9 cellular contexts compared by ENCODE assay signal in genomic region chr19:4557186-4557970, GRCh38. TPM values are rescaled to one million over a fixed set of nuclear protein-coding genes. Genes with fewer than 3 reads are reported as not detected.
DNase-seq lines count a peak whose midpoint lies in the region; ATAC-seq, FAIRE-seq and TF ChIP-seq lines count a peak whose summit lies in the region.
"Had no signal": no experiment of that assay in that cellular context is flagged by ENCODE, and none has a peak within 500 bp of the region (broad histone marks: within the 10 kb centered on the region; RNA-seq: fewer than 3 reads in every experiment).

No MANE protein-coding gene starts in this region.

- H3K27ac ChIP-seq in PC-9 (no peak overlapping the region), H1 (ENCODE audit: low read depth, low read length) (no peak overlapping the region)
- H3K27ac ChIP-seq: C4-2B had no signal

- WGBS in H1 (ENCODE audit: extremely low coverage in 1 of 2, insufficient coverage in 1 of 2, insufficient read length in 1 of 2, insufficient replicate concordance in 2 of 2, low coverage in 1 of 2, low lambda C conversion rate in 2 of 2, missing lambda C conversion rate in 1 of 2), 2 experiments, result 87% methylated on average over 26 of the region's 31 CpGs; no CpG with 5 or more reads in 1 of the 2 experiments

- H4K8ac ChIP-seq in H1 (ENCODE audit: extremely low read depth, insufficient read depth, low read length), result no peak overlapping the region

- intact Hi-C loops in Right ventricle myocardium inferior (cut with DNase I), result no loop called here
- intact Hi-C loops in Right ventricle myocardium superior (cut with DNase I), result no loop called here
- intact Hi-C loops in PC-9 (cut with micrococcal nuclease; ENCODE audit: unreplicated experiment), result no loop called here

- no peak overlapping the region for H4K5ac ChIP-seq in H1 (ENCODE audit: insufficient read length, low read depth, low read length)

- H2BK15ac ChIP-seq in H1 (ENCODE audit: low read length), result no peak overlapping the region

- H2AFZ ChIP-seq in PC-9 (no peak overlapping the region), H1 (ENCODE audit: low read length) (no peak overlapping the region)

- TF ChIP-seq RAD21 in H1 (IDR thresholded peaks at IDR 0.05 in 1 of 2, conservative IDR thresholded peaks at IDR 0.05 in 1 of 2; ENCODE audit: low read depth in 2 of 2, low read length in 2 of 2), result no peak; a peak in 1 of 4 replicates

- no peak overlapping the region for H3K14ac ChIP-seq in H1 (ENCODE audit: insufficient read length)

- POLR2A ChIA-PET in PC-9 (lab: Charles Lee; ENCODE audit: unreplicated experiment), result no interaction called here
- POLR2A ChIA-PET in H1 (lab: Charles Lee; ENCODE audit: partially characterized antibody), result no interaction called here

- H2BK12ac ChIP-seq in H1 (ENCODE audit: low read depth, low read length), result 0 out of 2 replicates have a peak overlapping the region, but pooled peaks have one; percentile 39

- no peak overlapping the region for H3K9ac ChIP-seq in H1 (replicated peaks in 1 of 4; ENCODE audit: extremely low read depth in 1 of 4, low read depth in 3 of 4, low read length in 3 of 4)

- H3K23me2 ChIP-seq in H1 (ENCODE audit: low read depth, low read length), result peaks cover 10% of the 10 kb centered on the region; the same call in 1 of the 2 replicates

- H3K36me3 ChIP-seq in PC-9 (ENCODE audit: low read depth) (no peaks in the 10 kb centered on the region), H1 (ENCODE audit: control insufficient read depth in 2 of 4, insufficient read depth in 4 of 4, low read length in 3 of 4) (peaks cover 9 to 30% (median 21%) of the 10 kb centered on the region in 4 experiments; a peak in 6 of 8 replicates)

- H2BK5ac ChIP-seq in H1 (ENCODE audit: low read depth, low read length), result no peak overlapping the region

- H3K4me1 ChIP-seq in PC-9 (replicated peaks; ENCODE audit: insufficient read depth) (no peaks in the 10 kb centered on the region), H1 (replicated peaks in 1 of 4; ENCODE audit: control insufficient read depth in 3 of 4, insufficient read depth in 4 of 4, low read length in 3 of 4) (peaks cover 0 to 7% (median 3%) of the 10 kb centered on the region in 4 experiments; a peak in 3 of 7 replicates)

- no peak overlapping the region for H2BK120ac ChIP-seq in H1 (replicated peaks; ENCODE audit: low read depth, low read length)

- H3K23ac ChIP-seq in H1 (ENCODE audit: insufficient read length), result no peak overlapping the region

- no peaks in the 10 kb centered on the region for H3K27me3 ChIP-seq in PC-9 (ENCODE audit: insufficient read depth, low read depth)
- no peaks in the 10 kb centered on the region for H3K27me3 ChIP-seq in H1 (replicated peaks in 1 of 4; ENCODE audit: control insufficient read depth in 3 of 4, extremely low read depth in 1 of 4, insufficient read depth in 3 of 4, low read length in 3 of 4)

- peak overlapping the region; percentile 42 for H3K4me2 ChIP-seq in PC-9
- H3K4me2 ChIP-seq in H1 (ENCODE audit: insufficient read depth in 1 of 2, low read depth in 2 of 2, low read length in 2 of 2), result no peak overlapping the region

- TF ChIP-seq CTCF in PC-9 (conservative IDR thresholded peaks at IDR 0.05), result no peak
- TF ChIP-seq CTCF in H1 (IDR thresholded peaks at IDR 0.05; ENCODE audit: control extremely low read depth in 1 of 3, insufficient read depth in 1 of 3, low read depth in 1 of 3, low read length in 3 of 3), result peak; percentile 54 to 59 (median 58)

- H3K79me2 ChIP-seq in PC-9 (ENCODE audit: low read depth), result no peaks in the 10 kb centered on the region
- no peaks in the 10 kb centered on the region for H3K79me2 ChIP-seq in H1 (ENCODE audit: control insufficient read depth in 1 of 2, insufficient read depth in 2 of 2, low read length in 2 of 2)

- H3K79me1 ChIP-seq in H1 (ENCODE audit: low read depth, low read length), result peaks cover 2% of the 10 kb centered on the region; the same call in 1 of the 2 replicates

- ATAC-seq in Right ventricle myocardium inferior, result no peak
- no peak for ATAC-seq in Right ventricle myocardium superior (ENCODE audit: poor library complexity)
- peak; percentile 62 for ATAC-seq in stimulated activated naive CD8-positive, alpha-beta T cell treated with anti-CD3 and anti-CD28 coated beads, Interleukin-15, amount 100 ng/mL, for 72 hours
- no peak for ATAC-seq in HG03139 (IDR thresholded peaks at IDR 0.05; ENCODE audit: unreplicated experiment)
- no peak for ATAC-seq in GM19463 (IDR thresholded peaks at IDR 0.05; ENCODE audit: unreplicated experiment)
- no peak for ATAC-seq in GM21360 (IDR thresholded peaks at IDR 0.05; ENCODE audit: unreplicated experiment)

- TF ChIP-seq EP300 in H1 (IDR thresholded peaks at IDR 0.05; ENCODE audit: borderline replicate concordance in 1 of 2, low read depth in 2 of 2, low read length in 2 of 2), result no peak

- no peak overlapping the region for H3K4ac ChIP-seq in H1 (replicated peaks; ENCODE audit: insufficient read length, low read depth, low read length)

- H2BK20ac ChIP-seq in H1 (ENCODE audit: low read length), result no peak overlapping the region

- no peaks in the 10 kb centered on the region for H3K9me2 ChIP-seq in PC-9 (ENCODE audit: insufficient read depth)

- BruUV-seq in PC-9 (replicated peaks; lab: Mats Ljungman, UMichigan), result no TSS peak

- peaks cover 9% of the 10 kb centered on the region for H3K27me3 Mint-ChIP-seq in stimulated activated naive CD8-positive, alpha-beta T cell treated with anti-CD3 and anti-CD28 coated beads, Interleukin-15, amount 100 ng/mL, for 72 hours

- H3K27ac Mint-ChIP-seq in stimulated activated naive CD8-positive, alpha-beta T cell treated with anti-CD3 and anti-CD28 coated beads, Interleukin-15, amount 100 ng/mL, for 72 hours, result no peak overlapping the region

- no peak overlapping the region for H2AK5ac ChIP-seq in H1 (ENCODE audit: low read depth, low read length)

- FAIRE-seq in H1 (lab: Jason Lieb, UNC), result no peak

- H3K18ac ChIP-seq in H1 (ENCODE audit: extremely low read depth, low read length), result peak overlapping the region; percentile 32; the same call in 1 of the 2 replicates

- no peak overlapping the region for H3K4me3 ChIP-seq in PC-9
- no peak overlapping the region for H3K4me3 ChIP-seq in H1 (ENCODE audit: extremely low read depth in 1 of 4, insufficient read depth in 2 of 4, low read depth in 3 of 4, low read length in 4 of 4)

- H3K9me3 ChIP-seq in PC-9 (ENCODE audit: insufficient read depth, low read depth), result no peaks in the 10 kb centered on the region
- H3K9me3 ChIP-seq in H1 (ENCODE audit: insufficient read depth in 2 of 2, low read depth in 1 of 2, low read length in 1 of 2), result no peaks in the 10 kb centered on the region

- CTCF ChIA-PET in PC-9 (lab: Charles Lee), result no interaction called here
- CTCF ChIA-PET in H1 (lab: Charles Lee; ENCODE audit: partially characterized antibody), result interaction anchor here (0.6 to 3.7 kb wide), 16 partner anchors 10 to 865 kb away, joined by 3 to 14 read pairs (median 4); partner anchors contain the start of gene PLIN5

- peaks cover 0 to 9% of the 10 kb centered on the region in 2 donors for H3K9me3 Mint-ChIP-seq in stimulated activated naive CD8-positive, alpha-beta T cell treated with anti-CD3 and anti-CD28 coated beads, Interleukin-15, amount 100 ng/mL, for 72 hours

- TF ChIP-seq POLR2A in H1 (IDR thresholded peaks at IDR 0.05; ENCODE audit: control extremely low read depth in 1 of 2, low read depth in 2 of 2, low read length in 2 of 2), result no peak

- H3F3A ChIP-seq in PC-9 (ENCODE audit: insufficient read depth, low read depth), result peaks cover 3% of the 10 kb centered on the region

- no peak overlapping the region for H3K4me3 Mint-ChIP-seq in stimulated activated naive CD8-positive, alpha-beta T cell treated with anti-CD3 and anti-CD28 coated beads, Interleukin-15, amount 100 ng/mL, for 72 hours

- H3K4me1 Mint-ChIP-seq in stimulated activated naive CD8-positive, alpha-beta T cell treated with anti-CD3 and anti-CD28 coated beads, Interleukin-15, amount 100 ng/mL, for 72 hours, result peaks cover 6% of the 10 kb centered on the region

- H4K20me1 ChIP-seq in PC-9 (ENCODE audit: insufficient read depth) (no peaks in the 10 kb centered on the region), H1 (replicated peaks in 1 of 2; ENCODE audit: control insufficient read depth in 1 of 2, insufficient read depth in 2 of 2, low read length in 2 of 2) (peaks cover 18 to 32% of the 10 kb centered on the region in 2 experiments)

- H3K56ac ChIP-seq in H1 (replicated peaks; ENCODE audit: insufficient read length, low read depth, low read length), result no peak overlapping the region

- DNase-seq in Right ventricle myocardium inferior (ENCODE audit: missing footprints) (peak; percentile 60), Right ventricle myocardium superior (no peak), PC-9 (peak in 1 of 2 experiments; percentile 28), H1 (ENCODE audit: low read depth in 1 of 2, low spot score in 2 of 2) (peak in 1 of 2 experiments; percentile 74)
- peak in 1 of 2 donors; percentile 41 for DNase-seq in stimulated activated naive CD8-positive, alpha-beta T cell treated with anti-CD3 and anti-CD28 coated beads, Interleukin-15, amount 100 ng/mL, for 72 hours

- H4K91ac ChIP-seq in H1 (replicated peaks; ENCODE audit: insufficient read length, low read length), result no peak overlapping the region

RNA-seq across cellular contexts. Expression of gene SEMA6B, which starts 2.1 kb away (rescaled TPM):
- 16.7 TPM for total RNA-seq in Right ventricle myocardium inferior
- 15.0 TPM for total RNA-seq in Right ventricle myocardium superior
- total RNA-seq in PC-9 (2021), result 3.3 and 5.0 TPM in 2 replicates
- total RNA-seq in H1 (2021; fragmentation: NEBNext Ultra II Directional; extraction: Animal tissue kit (Norgen Biotek cat#: 25700)), result 54.4 and 56.7 TPM in 2 replicates
- 31.3 and 54.9 TPM in 2 replicates for polyA plus RNA-seq in H1 (2011; rRNA removed)
- 41.1 TPM for polyA plus RNA-seq in H1 (2011; cell fraction: cytosol; rRNA removed)
- 64.3 TPM for polyA plus RNA-seq in H1 (2011; cell fraction: nucleus; rRNA removed)
- 24.6 to 51.9 TPM (median 43.4 TPM) in 4 replicates for polyA plus RNA-seq in H1 (2012, experiment 1 of 2)
- 38.5 TPM for polyA plus RNA-seq in H1 (2012, experiment 2 of 2)
- polyA plus RNA-seq in H1 (2013, experiment 1 of 2), result 38.5 TPM
- polyA plus RNA-seq in H1 (2013, experiment 2 of 2), result 37.7 TPM
- 36.8 and 59.4 TPM in 2 replicates for polyA minus RNA-seq in H1 (2011; rRNA and poly(A)+ RNA removed)
- polyA minus RNA-seq in H1 (2011; cell fraction: cytosol; rRNA and poly(A)+ RNA removed), result 49.0 TPM
- polyA minus RNA-seq in H1 (2011; cell fraction: nucleus; rRNA and poly(A)+ RNA removed), result 26.7 TPM

RNA-seq across cellular contexts. Expression of gene LRG1, which starts 17.5 kb away (rescaled TPM):
- total RNA-seq in Right ventricle myocardium inferior, result 0.73 TPM
- total RNA-seq in Right ventricle myocardium superior, result 0.22 TPM
- total RNA-seq in PC-9 (2021), result 22.0 and 25.6 TPM in 2 replicates
- 0.36 and 0.48 TPM in 2 replicates for total RNA-seq in H1 (2021; fragmentation: NEBNext Ultra II Directional; extraction: Animal tissue kit (Norgen Biotek cat#: 25700))
- 0.64 and 0.79 TPM in 2 replicates for polyA plus RNA-seq in H1 (2011; rRNA removed)
- 0.48 TPM for polyA plus RNA-seq in H1 (2011; cell fraction: cytosol; rRNA removed)
- 0.34 TPM for polyA plus RNA-seq in H1 (2011; cell fraction: nucleus; rRNA removed)
- polyA plus RNA-seq in H1 (2012, experiment 1 of 2), result 0.28 to 1.1 TPM (median 0.51 TPM) in 4 replicates
- 0.50 TPM for polyA plus RNA-seq in H1 (2012, experiment 2 of 2)
- polyA plus RNA-seq in H1 (2013, experiment 1 of 2), result 1.3 TPM
- polyA plus RNA-seq in H1 (2013, experiment 2 of 2), result 1.2 TPM
- 0.13 and 0.22 TPM in 2 replicates for polyA minus RNA-seq in H1 (2011; rRNA and poly(A)+ RNA removed)
- polyA minus RNA-seq in H1 (2011; cell fraction: cytosol; rRNA and poly(A)+ RNA removed), result not detected
- polyA minus RNA-seq in H1 (2011; cell fraction: nucleus; rRNA and poly(A)+ RNA removed), result 0.20 TPM

RNA-seq across cellular contexts. Expression of gene PLIN5, which starts 22.4 kb away (rescaled TPM):
- total RNA-seq in Right ventricle myocardium inferior (50.4 TPM), Right ventricle myocardium superior (64.6 TPM), PC-9 (2021) (4.3 and 4.4 TPM in 2 replicates)
- total RNA-seq in H1 (2021; fragmentation: NEBNext Ultra II Directional; extraction: Animal tissue kit (Norgen Biotek cat#: 25700)), result 1.8 and 2.0 TPM in 2 replicates
- 2.5 and 2.6 TPM in 2 replicates for polyA plus RNA-seq in H1 (2011; rRNA removed)
- 4.0 TPM for polyA plus RNA-seq in H1 (2011; cell fraction: cytosol; rRNA removed)
- polyA plus RNA-seq in H1 (2011; cell fraction: nucleus; rRNA removed), result 7.7 TPM
- polyA plus RNA-seq in H1 (2012, experiment 1 of 2), result 1.7 to 2.6 TPM (median 1.7 TPM) in 4 replicates
- 1.2 TPM for polyA plus RNA-seq in H1 (2012, experiment 2 of 2)
- 1.1 TPM for polyA plus RNA-seq in H1 (2013, experiment 1 of 2)
- 0.96 TPM for polyA plus RNA-seq in H1 (2013, experiment 2 of 2)
- polyA minus RNA-seq in H1 (2011; rRNA and poly(A)+ RNA removed), result 1.9 and 3.2 TPM in 2 replicates
- polyA minus RNA-seq in H1 (2011; cell fraction: cytosol; rRNA and poly(A)+ RNA removed), result 3.2 TPM
- polyA minus RNA-seq in H1 (2011; cell fraction: nucleus; rRNA and poly(A)+ RNA removed), result 6.3 TPM

RNA-seq across cellular contexts. Expression of gene PLIN4, which starts 39.1 kb away (rescaled TPM):
- total RNA-seq in Right ventricle myocardium inferior (241 TPM), Right ventricle myocardium superior (239 TPM), PC-9 (2021) (1.6 and 1.8 TPM in 2 replicates)
- 0.45 and 0.54 TPM in 2 replicates for total RNA-seq in H1 (2021; fragmentation: NEBNext Ultra II Directional; extraction: Animal tissue kit (Norgen Biotek cat#: 25700))
- 0.35 and 0.67 TPM in 2 replicates for polyA plus RNA-seq in H1 (2011; rRNA removed)
- 0.69 TPM for polyA plus RNA-seq in H1 (2011; cell fraction: cytosol; rRNA removed)
- polyA plus RNA-seq in H1 (2011; cell fraction: nucleus; rRNA removed), result 2.5 TPM
- 0.47 to 1.3 TPM (median 0.98 TPM) in 4 replicates for polyA plus RNA-seq in H1 (2012, experiment 1 of 2)
- 0.45 TPM for polyA plus RNA-seq in H1 (2012, experiment 2 of 2)
- 0.20 TPM for polyA plus RNA-seq in H1 (2013, experiment 1 of 2)
- 0.17 TPM for polyA plus RNA-seq in H1 (2013, experiment 2 of 2)
- polyA minus RNA-seq in H1 (2011; rRNA and poly(A)+ RNA removed), result 0.39 and 0.76 TPM in 2 replicates
- polyA minus RNA-seq in H1 (2011; cell fraction: cytosol; rRNA and poly(A)+ RNA removed), result not detected
- 0.50 TPM for polyA minus RNA-seq in H1 (2011; cell fraction: nucleus; rRNA and poly(A)+ RNA removed)

Comparison
In these comparisons a context has a peak if more than half of its experiments do, and no peak if none do; other contexts are left out.
1. RNA of gene LRG1, which starts 17.5 kb away (total RNA-seq): 22.0 to 25.6 TPM in PC-9; 0.73 TPM in Right ventricle myocardium inferior (single experiment), 0.36 to 0.48 TPM in H1 and 0.22 TPM in Right ventricle myocardium superior (single experiment); every median in the first group is over 10 times any median in the second.